In the genomic region with DNA sequence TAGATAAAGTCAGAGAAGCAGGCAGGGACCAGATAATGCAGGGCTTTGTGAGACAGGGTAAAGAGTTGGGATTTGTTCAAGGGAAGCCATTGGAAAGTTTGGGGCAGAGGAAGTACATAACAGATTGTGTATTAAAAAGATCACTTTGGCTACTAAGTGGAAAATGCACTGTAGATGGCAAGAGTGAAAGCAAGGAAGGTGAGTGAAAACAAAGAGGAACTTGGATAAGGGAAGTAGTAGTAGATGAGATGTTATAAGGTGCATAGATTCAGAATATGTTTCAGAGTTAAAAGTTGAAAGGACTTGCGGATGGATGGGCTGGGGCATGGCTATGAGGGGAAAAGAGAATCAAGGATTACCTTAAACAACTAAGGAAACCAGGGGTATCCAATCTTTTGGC, we compare ENCODE assay signal across 19 cellular contexts.
"Had no signal": no experiment of that assay in that cellular context is flagged by ENCODE, and none has a peak within 500 bp of the region (broad histone marks: within the 10 kb centered on the region; RNA-seq: fewer than 3 reads in every experiment).

No MANE protein-coding gene starts in this region.

- ATAC-seq: left cardiac atrium; lower lobe of right lung; naive thymus-derived CD8-positive, alpha-beta T cell had no signal

- H3K9me3 ChIP-seq: breast epithelium, esophagus muscularis mucosa, lower lobe of right lung, transverse colon had no signal

- H3K9me3 Mint-ChIP-seq: activated CD4-positive, alpha-beta memory T cell treated with anti-CD3 and anti-CD28 coated beads, Interleukin-2, amount 10 ng/mL, durations not matched to agents 7 days and 5 days; activated naive CD8-positive, alpha-beta T cell treated with anti-CD3 and anti-CD28 coated beads for 36 hours; activated T-helper 2 cell treated with anti-CD3 and anti-CD28 coated beads, Interferon-gamma antibody, Interleukin-2, Interleukin-4, amounts not matched to agents 10 μg/mL and 5 μg/mL and 100 μg/mL, durations not matched to agents 14 hours and 24 hours and 36 hours; immature natural killer cell; naive thymus-derived CD8-positive, alpha-beta T cell; T-helper 2 cell treated with Interferon-gamma antibody and Interleukin-4, amounts not matched to agents 5 μg/mL and 100 μg/mL, for 36 hours had no signal

- H3K27me3 ChIP-seq: breast epithelium, dorsolateral prefrontal cortex, esophagus muscularis mucosa, transverse colon had no signal

- H3K36me3 ChIP-seq: breast epithelium had no signal

- H3K27ac ChIP-seq: breast epithelium, dorsolateral prefrontal cortex, esophagus muscularis mucosa, lower lobe of right lung, skin epidermis, transverse colon had no signal

- H3K27ac Mint-ChIP-seq: activated CD4-positive, alpha-beta memory T cell treated with anti-CD3 and anti-CD28 coated beads, Interleukin-2, amount 10 ng/mL, durations not matched to agents 7 days and 5 days; activated naive CD8-positive, alpha-beta T cell treated with anti-CD3 and anti-CD28 coated beads for 36 hours; activated T-helper 2 cell treated with anti-CD3 and anti-CD28 coated beads, Interferon-gamma antibody, Interleukin-2, Interleukin-4, amounts not matched to agents 10 μg/mL and 5 μg/mL and 100 μg/mL, durations not matched to agents 14 hours and 24 hours and 36 hours; T-helper 2 cell treated with Interferon-gamma antibody and Interleukin-4, amounts not matched to agents 5 μg/mL and 100 μg/mL, for 36 hours had no signal

- H3K4me3 Mint-ChIP-seq: activated CD4-positive, alpha-beta memory T cell treated with anti-CD3 and anti-CD28 coated beads, Interleukin-2, amount 10 ng/mL, durations not matched to agents 7 days and 5 days; activated naive CD8-positive, alpha-beta T cell treated with anti-CD3 and anti-CD28 coated beads for 36 hours; immature natural killer cell; naive thymus-derived CD8-positive, alpha-beta T cell; T-helper 2 cell treated with Interferon-gamma antibody and Interleukin-4, amounts not matched to agents 5 μg/mL and 100 μg/mL, for 36 hours had no signal

- H3K27me3 Mint-ChIP-seq: activated CD4-positive, alpha-beta memory T cell treated with anti-CD3 and anti-CD28 coated beads, Interleukin-2, amount 10 ng/mL, durations not matched to agents 7 days and 5 days; activated naive CD8-positive, alpha-beta T cell treated with anti-CD3 and anti-CD28 coated beads for 36 hours; naive thymus-derived CD8-positive, alpha-beta T cell had no signal

- DNase-seq: activated CD4-positive, alpha-beta memory T cell treated with anti-CD3 and anti-CD28 coated beads, Interleukin-2, amount 10 ng/mL, durations not matched to agents 7 days and 5 days; activated CD4-positive, alpha-beta T cell treated with anti-CD3 and anti-CD28 coated beads for 1 hour; activated naive CD8-positive, alpha-beta T cell treated with anti-CD3 and anti-CD28 coated beads for 36 hours; anterior cingulate cortex; dorsolateral prefrontal cortex; glutamatergic neuron; immature natural killer cell; left cardiac atrium; lower lobe of right lung; midbrain; naive thymus-derived CD8-positive, alpha-beta T cell; posterior cingulate gyrus; stimulated activated CD4-positive, alpha-beta T cell treated with anti-CD3 and anti-CD28 coated beads, Interleukin-4, amount 100 ng/mL, for 4 hours; transverse colon had no signal

- H3K4me1 ChIP-seq: breast epithelium, esophagus muscularis mucosa, lower lobe of right lung, transverse colon had no signal

- H3K4me3 ChIP-seq: breast epithelium, dorsolateral prefrontal cortex, esophagus muscularis mucosa, lower lobe of right lung, skin epidermis, transverse colon had no signal
